Comparison of ENCODE assay signal across 1 cellular context in the genomic region with DNA sequence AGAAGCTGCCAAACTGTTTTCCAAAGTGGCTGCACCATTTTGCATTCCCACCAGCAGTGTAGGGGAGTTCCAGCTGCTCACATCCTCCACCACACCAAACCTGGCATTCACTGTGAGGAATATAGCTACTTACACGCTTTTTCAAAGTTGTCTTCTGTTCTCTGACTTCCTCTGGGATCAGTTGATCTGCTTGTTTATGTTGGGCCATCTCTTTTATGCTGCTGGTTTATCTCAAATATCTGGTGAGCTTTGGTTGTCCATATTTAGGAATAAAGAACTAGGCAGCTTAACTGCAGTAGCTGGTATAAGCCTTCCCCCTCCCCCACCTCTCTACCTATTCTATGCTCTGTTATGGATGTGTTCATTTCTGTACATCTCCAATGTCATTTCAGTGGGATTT.
TF ChIP-seq lines count a peak whose summit lies in the region.

No MANE protein-coding gene starts in this region.

TF ChIP-seq in K562, 482 proteins besides CTCF, POLR2A, EP300 and RAD21:
- TF ChIP-seq CXXC5 (CRISPR knock-in tag; IDR thresholded peaks at IDR 0.05): no peak
- no peak for TF ChIP-seq TAF1 (IDR thresholded peaks at IDR 0.05; ENCODE audit: control insufficient read depth, extremely low read depth, insufficient read depth, low read length, severe bottlenecking)
- TF ChIP-seq ZBTB8A (IDR thresholded peaks at IDR 0.05; ENCODE audit: partially characterized antibody): no peak
- TF ChIP-seq KDM2B (CRISPR knock-in tag; IDR thresholded peaks at IDR 0.05): no peak
- TF ChIP-seq ZNF124 (CRISPR knock-in tag; IDR thresholded peaks at IDR 0.05): no peak
- TF ChIP-seq HMG20B (CRISPR knock-in tag; IDR thresholded peaks at IDR 0.05): no peak
- no peak for TF ChIP-seq TRIM28 (IDR thresholded peaks at IDR 0.05)
- TF ChIP-seq HNRNPK (IDR thresholded peaks at IDR 0.05; ENCODE audit: low read depth, low read length, poor library complexity, severe bottlenecking): no peak
- no peak for TF ChIP-seq C11orf30 (IDR thresholded peaks at IDR 0.05; ENCODE audit: low read depth)
- TF ChIP-seq ZNF589 (CRISPR knock-in tag; IDR thresholded peaks at IDR 0.05; ENCODE audit: low read depth): no peak
- no peak for TF ChIP-seq HDAC6 (IDR thresholded peaks at IDR 0.05; ENCODE audit: low read depth, low read length)
- TF ChIP-seq NFIX (CRISPR knock-in tag; IDR thresholded peaks at IDR 0.05; ENCODE audit: low read depth): no peak
- TF ChIP-seq XRCC3 (IDR thresholded peaks at IDR 0.05): no peak
- no peak for TF ChIP-seq CHD4 (IDR thresholded peaks at IDR 0.05; ENCODE audit: insufficient read depth, insufficient replicate concordance, low read depth, low read length, poor library complexity, severe bottlenecking)
- TF ChIP-seq, protein P1, sequence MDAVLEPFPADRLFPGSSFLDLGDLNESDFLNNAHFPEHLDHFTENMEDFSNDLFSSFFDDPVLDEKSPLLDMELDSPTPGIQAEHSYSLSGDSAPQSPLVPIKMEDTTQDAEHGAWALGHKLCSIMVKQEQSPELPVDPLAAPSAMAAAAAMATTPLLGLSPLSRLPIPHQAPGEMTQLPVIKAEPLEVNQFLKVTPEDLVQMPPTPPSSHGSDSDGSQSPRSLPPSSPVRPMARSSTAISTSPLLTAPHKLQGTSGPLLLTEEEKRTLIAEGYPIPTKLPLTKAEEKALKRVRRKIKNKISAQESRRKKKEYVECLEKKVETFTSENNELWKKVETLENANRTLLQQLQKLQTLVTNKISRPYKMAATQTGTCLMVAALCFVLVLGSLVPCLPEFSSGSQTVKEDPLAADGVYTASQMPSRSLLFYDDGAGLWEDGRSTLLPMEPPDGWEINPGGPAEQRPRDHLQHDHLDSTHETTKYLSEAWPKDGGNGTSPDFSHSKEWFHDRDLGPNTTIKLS (IDR thresholded peaks at IDR 0.05; ENCODE audit: borderline replicate concordance, low read depth): no peak
- no peak for TF ChIP-seq SRSF7 (optimal IDR thresholded peaks at IDR 0.05; ENCODE audit: low read depth, low read length)
- TF ChIP-seq ZNF133 (CRISPR knock-in tag; IDR thresholded peaks at IDR 0.05): no peak
- TF ChIP-seq NR3C1 (CRISPR knock-in tag; IDR thresholded peaks at IDR 0.05): no peak
